9 cellular contexts compared by ENCODE assay signal in the genomic region with DNA sequence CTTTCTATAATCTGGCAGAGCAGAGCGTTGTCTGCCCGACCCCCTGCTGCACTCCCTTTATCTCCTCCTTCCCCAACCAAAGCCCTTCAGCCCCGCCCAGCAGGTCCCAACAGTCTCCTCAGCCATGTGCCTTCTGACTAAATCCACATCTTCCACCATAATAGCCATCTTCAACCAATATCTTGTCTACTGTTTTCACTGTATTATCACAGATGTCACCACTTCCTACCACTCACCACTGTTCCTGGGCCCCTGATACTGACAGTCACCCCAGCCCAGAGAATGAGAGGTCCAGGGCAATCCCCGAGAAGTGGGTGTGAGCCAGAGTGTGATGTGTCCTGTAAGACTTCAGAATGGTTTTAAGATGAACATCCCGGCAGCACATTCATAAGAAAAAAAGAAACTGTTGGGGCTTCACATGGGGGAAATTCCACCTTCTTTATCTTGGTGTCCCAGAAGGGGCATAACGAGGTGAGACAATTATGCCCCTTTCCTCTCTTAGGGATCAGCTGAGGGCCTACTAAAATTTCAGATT. TPM values are rescaled to one million over a fixed set of nuclear protein-coding genes. Genes with fewer than 3 reads are reported as not detected.
A peak's percentile ranks its signal among the peaks of the same experiment; 100 is the strongest.
DNase-seq lines count a peak whose midpoint lies in the region; ATAC-seq and TF ChIP-seq lines count a peak whose summit lies in the region.
"Had no signal": no experiment of that assay in that cellular context is flagged by ENCODE, and none has a peak within 500 bp of the region (broad histone marks: within the 10 kb centered on the region; RNA-seq: fewer than 3 reads in every experiment).

No MANE protein-coding gene starts in this region.

- H3K27ac ChIP-seq in tibial artery = no peak overlapping the region

- H3K9me3 Mint-ChIP-seq in nephron progenitor cell = no peaks in the 10 kb centered on the region
- no peaks in the 10 kb centered on the region for H3K9me3 Mint-ChIP-seq in Calu3 (ENCODE audit: low read depth, unreplicated experiment)
- H3K9me3 Mint-ChIP-seq: nephron had no signal

- H3K27me3 Mint-ChIP-seq in nephron progenitor cell (ENCODE audit: low read depth, poor library complexity) = no peaks in the 10 kb centered on the region
- no peaks in the 10 kb centered on the region for H3K27me3 Mint-ChIP-seq in Calu3 (ENCODE audit: unreplicated experiment)

- TF ChIP-seq CTCF in nephron progenitor cell (IDR thresholded peaks at IDR 0.05) = no peak
- no peak for TF ChIP-seq CTCF in Calu3 (IDR thresholded peaks at IDR 0.05; ENCODE audit: unreplicated experiment)
- no peak for TF ChIP-seq CTCF in tibial artery (IDR thresholded peaks at IDR 0.05)

- no peak overlapping the region for H3K4me3 ChIP-seq in tibial artery

- H3K9me3 ChIP-seq in tibial artery = no peaks in the 10 kb centered on the region

- peak overlapping the region; percentile 15 for H3K27ac Mint-ChIP-seq in nephron progenitor cell
- H3K27ac Mint-ChIP-seq in Calu3 (ENCODE audit: unreplicated experiment) = no peak overlapping the region
- H3K27ac Mint-ChIP-seq: nephron had no signal

- H3K27me3 ChIP-seq in tibial artery = no peaks in the 10 kb centered on the region

- peaks cover 0 to 92% (median 21%) of the 10 kb centered on the region in 4 donors for H3K4me1 ChIP-seq in tibial artery

- ATAC-seq in GM18511 (IDR thresholded peaks at IDR 0.05; ENCODE audit: unreplicated experiment) = peak; percentile 70
- ATAC-seq in HG02798 (IDR thresholded peaks at IDR 0.05; ENCODE audit: poor library complexity, unreplicated experiment) = peak; percentile 75

- peaks cover 17% of the 10 kb centered on the region for H3K4me1 Mint-ChIP-seq in nephron progenitor cell
- peaks cover 30% of the 10 kb centered on the region for H3K4me1 Mint-ChIP-seq in Calu3 (ENCODE audit: low read depth, unreplicated experiment)

- no TSS peak for BruUV-seq in Calu3 (replicated peaks; lab: Mats Ljungman, UMichigan)

- CTCF ChIA-PET in Calu3 (lab: Charles Lee) = no interaction called here

- H3K36me3 Mint-ChIP-seq in nephron progenitor cell (ENCODE audit: low read depth) = peaks cover 33% of the 10 kb centered on the region
- H3K36me3 Mint-ChIP-seq in Calu3 (ENCODE audit: insufficient read depth, unreplicated experiment) = no peaks in the 10 kb centered on the region

- H3K4me3 Mint-ChIP-seq in nephron progenitor cell (no peak overlapping the region), Calu3 (ENCODE audit: low read depth, unreplicated experiment) (no peak overlapping the region)
- H3K4me3 Mint-ChIP-seq: nephron had no signal

- intact Hi-C loops in posterior vena cava (cut with DNase I) = loop anchor here in 1 of 2 donors (5.0 kb wide), 1 partner anchor 49 kb away; no protein-coding TSS in a partner anchor
- intact Hi-C loops in Calu3 (cut with micrococcal nuclease; ENCODE audit: unreplicated experiment) = no loop called here
- intact Hi-C loops in tibial artery (cut with DNase I; ENCODE audit: low total_unique reads) = no loop called here

- DNase-seq in activated CD4-positive, alpha-beta T cell treated with anti-CD3 and anti-CD28 coated beads for 48 hours = peak; percentile 86
- DNase-seq in nephron progenitor cell (no peak), posterior vena cava (ENCODE audit: low spot score) (no peak), Calu3 (no peak), iPS-NIHi11 (ENCODE audit: low spot score) (no peak), tibial artery (no peak)

- H3K36me3 ChIP-seq in tibial artery = no peaks in the 10 kb centered on the region

RNA-seq across cellular contexts. Expression of gene CCDC6, which starts 25.3 kb away (rescaled TPM):
- total RNA-seq in posterior vena cava = 10 to 100 TPM; 60.4 to 64.3 TPM
- total RNA-seq in Calu3 (2022) = 111 and 115 TPM in 2 replicates
